11 cellular contexts compared by ENCODE assay signal in genomic region chr1:231636157-231636556, GRCh38. TPM values are rescaled to one million over a fixed set of nuclear protein-coding genes. Genes with fewer than 3 reads are reported as not detected.
A peak's percentile ranks its signal among the peaks of the same experiment; 100 is the strongest.
DNase-seq lines count a peak whose midpoint lies in the region; ATAC-seq and TF ChIP-seq lines count a peak whose summit lies in the region.
"Had no signal": no experiment of that assay in that cellular context is flagged by ENCODE, and none has a peak within 500 bp of the region (broad histone marks: within the 10 kb centered on the region; RNA-seq: fewer than 3 reads in every experiment).

No MANE protein-coding gene starts in this region.

- H3K36me3 ChIP-seq in GM23248 (ENCODE audit: low read depth) (no peaks in the 10 kb centered on the region), SK-N-SH (replicated peaks in 1 of 2; ENCODE audit: control insufficient read depth in 1 of 2, insufficient read depth in 2 of 2, low read length in 1 of 2) (no peaks in the 10 kb centered on the region)

- H3K4me1 Mint-ChIP-seq in osteocyte (ENCODE audit: unreplicated experiment): peaks cover 50% of the 10 kb centered on the region
- H3K4me1 Mint-ChIP-seq in activated T-cell treated with anti-CD3 and anti-CD28 coated beads, Interleukin-2, amount 50 U/mL, for 4 hours (ENCODE audit: low read depth): peaks cover 12% of the 10 kb centered on the region

- POLR2A ChIA-PET in SK-N-SH (lab: Yijun Ruan, JAX): no interaction called here

- peak; percentile 73 for DNase-seq in GM23248
- no peak for DNase-seq in SK-N-SH
- peak; percentile 4 for DNase-seq in fibroblast of the aortic adventitia (ENCODE audit: low read depth)
- no peak for DNase-seq in osteocyte (ENCODE audit: extremely low spot score, unreplicated experiment)
- no peak for DNase-seq in SIG-M5 (lab: John Stamatoyannopoulos, UW)
- no peak for DNase-seq in activated T-cell treated with anti-CD3 and anti-CD28 coated beads, Interleukin-2, amount 50 U/mL, for 4 hours
- DNase-seq: activated CD8-positive, alpha-beta memory T cell treated with anti-CD3 and anti-CD28 coated beads, Interleukin-2, amount 50 U/mL, for 4 hours; cerebellar nuclear complex had no signal

- H3K4me3 Mint-ChIP-seq in osteocyte (ENCODE audit: unreplicated experiment): peak overlapping the region; percentile 57
- H3K4me3 Mint-ChIP-seq in activated T-cell treated with anti-CD3 and anti-CD28 coated beads, Interleukin-2, amount 50 U/mL, for 4 hours: no peak overlapping the region
- H3K4me3 Mint-ChIP-seq: T-helper 1 cell treated with Interleukin-12 subunit alpha and Interleukin-12 subunit beta and Interleukin-4 antibody, amounts not matched to agents 30 μg/mL and 1 μg/mL, for 36 hours had no signal

- H3K27me3 Mint-ChIP-seq in osteocyte (ENCODE audit: unreplicated experiment): no peaks in the 10 kb centered on the region
- H3K27me3 Mint-ChIP-seq in activated T-cell treated with anti-CD3 and anti-CD28 coated beads, Interleukin-2, amount 50 U/mL, for 4 hours (ENCODE audit: low read depth): no peaks in the 10 kb centered on the region

- no peaks in the 10 kb centered on the region for H3K79me2 ChIP-seq in GM23248 (ENCODE audit: insufficient read depth)
- H3K79me2 ChIP-seq in SK-N-SH (ENCODE audit: insufficient read depth): 0 out of 2 replicates have a peak, but pooled peaks cover 4% of the 10 kb centered on the region

- ATAC-seq in GM18517 (IDR thresholded peaks at IDR 0.05; ENCODE audit: unreplicated experiment): no peak
- ATAC-seq in activated T-cell treated with anti-CD3 and anti-CD28 coated beads, Interleukin-2, amount 50 U/mL, for 4 hours: no peak
- ATAC-seq in GM21737 (IDR thresholded peaks at IDR 0.05; ENCODE audit: unreplicated experiment): no peak

- peak overlapping the region; percentile 87 for H3K27ac Mint-ChIP-seq in osteocyte (ENCODE audit: unreplicated experiment)
- H3K27ac Mint-ChIP-seq: T-helper 1 cell treated with Interleukin-12 subunit alpha and Interleukin-12 subunit beta and Interleukin-4 antibody, amounts not matched to agents 30 μg/mL and 1 μg/mL, for 36 hours had no signal

- peaks cover 11% of the 10 kb centered on the region for H3K36me3 Mint-ChIP-seq in osteocyte (ENCODE audit: unreplicated experiment)
- peaks cover 2% of the 10 kb centered on the region for H3K36me3 Mint-ChIP-seq in activated T-cell treated with anti-CD3 and anti-CD28 coated beads, Interleukin-2, amount 50 U/mL, for 4 hours (ENCODE audit: insufficient read depth)

- no peak overlapping the region for H3K4me2 ChIP-seq in GM23248 (ENCODE audit: unreplicated experiment)
- peak overlapping the region; percentile 46; the same call in 1 of the 2 replicates for H3K4me2 ChIP-seq in SK-N-SH

- no peak overlapping the region for H2AFZ ChIP-seq in GM23248
- no peak overlapping the region for H2AFZ ChIP-seq in SK-N-SH (ENCODE audit: low read depth)

- H3K4me3 ChIP-seq in GM23248 (no peak overlapping the region), SK-N-SH (ENCODE audit: low read depth in 2 of 2, low read length in 1 of 2) (no peak overlapping the region), fibroblast of the aortic adventitia (ENCODE audit: low read depth, low read length) (no peak overlapping the region)

- H4K20me1 ChIP-seq in GM23248 (ENCODE audit: insufficient read depth) (no peaks in the 10 kb centered on the region), SK-N-SH (ENCODE audit: insufficient read depth) (no peaks in the 10 kb centered on the region)

- H3F3A ChIP-seq in GM23248 (ENCODE audit: insufficient read depth) (0 out of 2 replicates have a peak, but pooled peaks cover under 1% of the 10 kb centered on the region), SK-N-SH (replicated peaks; ENCODE audit: insufficient read depth) (peaks cover 3% of the 10 kb centered on the region)

- TF ChIP-seq CTCF in SK-N-SH (IDR thresholded peaks at IDR 0.05) (no peak), fibroblast of the aortic adventitia (IDR thresholded peaks at IDR 0.05; ENCODE audit: insufficient read depth, low read length) (no peak), osteocyte (IDR thresholded peaks at IDR 0.05) (no peak)

- H3K27ac ChIP-seq in GM23248: no peak overlapping the region
- H3K27ac ChIP-seq in SK-N-SH (ENCODE audit: low read depth in 2 of 2, low read length in 1 of 2): no peak overlapping the region

- CTCF ChIA-PET in SK-N-SH (lab: Yijun Ruan, JAX): no interaction called here

- TF ChIP-seq EP300 in SK-N-SH (IDR thresholded peaks at IDR 0.05; ENCODE audit: borderline replicate concordance in 1 of 2, low read depth in 1 of 2, low read length in 1 of 2): no peak

- H3K9me3 ChIP-seq in GM23248 (ENCODE audit: low read depth) (no peaks in the 10 kb centered on the region), SK-N-SH (no peaks in the 10 kb centered on the region)

- no peak for TF ChIP-seq RAD21 in SK-N-SH (IDR thresholded peaks at IDR 0.05; ENCODE audit: low read length)

- no peaks in the 10 kb centered on the region for H3K27me3 ChIP-seq in GM23248 (replicated peaks; ENCODE audit: insufficient read depth)
- H3K27me3 ChIP-seq in SK-N-SH (ENCODE audit: insufficient read depth): no peaks in the 10 kb centered on the region

- in situ Hi-C loops in GM23248 (cut with MboI): no loop called here

- H3K9ac ChIP-seq in GM23248 (no peak overlapping the region), SK-N-SH (no peak overlapping the region)

- peaks cover 14% of the 10 kb centered on the region for H3K9me3 Mint-ChIP-seq in osteocyte (ENCODE audit: unreplicated experiment)
- peaks cover 3% of the 10 kb centered on the region for H3K9me3 Mint-ChIP-seq in activated T-cell treated with anti-CD3 and anti-CD28 coated beads, Interleukin-2, amount 50 U/mL, for 4 hours
- H3K9me3 Mint-ChIP-seq: T-helper 1 cell treated with Interleukin-12 subunit alpha and Interleukin-12 subunit beta and Interleukin-4 antibody, amounts not matched to agents 30 μg/mL and 1 μg/mL, for 36 hours had no signal

- H3K9me2 ChIP-seq in GM23248 (ENCODE audit: insufficient read depth): no peaks in the 10 kb centered on the region
- no peaks in the 10 kb centered on the region for H3K9me2 ChIP-seq in SK-N-SH

- peaks cover 14% of the 10 kb centered on the region for H3K4me1 ChIP-seq in GM23248 (ENCODE audit: insufficient read depth)
- H3K4me1 ChIP-seq in SK-N-SH (ENCODE audit: control insufficient read depth in 1 of 2, insufficient read depth in 2 of 2, low read depth in 1 of 2, low read length in 1 of 2): peaks cover 0 to 15% of the 10 kb centered on the region in 2 experiments; a peak in 1 of 4 replicates

- WGBS in GM23248 (ENCODE audit: low coverage in 1 of 2, low lambda C conversion rate in 2 of 2, missing lambda C conversion rate in 2 of 2), 2 experiments: 24 to 28% methylated on average over 4 of the region's 4 CpGs
- 35% methylated on average over 4 of the region's 4 CpGs for WGBS in SK-N-SH (ENCODE audit: low lambda C conversion rate)

TF ChIP-seq in SK-N-SH, 30 proteins besides CTCF, POLR2A, EP300 and RAD21:
- TF ChIP-seq GATA2 (CRISPR knock-in tag; IDR thresholded peaks at IDR 0.05): no peak
- TF ChIP-seq JUND (IDR thresholded peaks at IDR 0.05): peak; percentile 73
- TF ChIP-seq PBX3 (IDR thresholded peaks at IDR 0.05): peak; percentile 20; the same call in 1 of the 2 replicates
- TF ChIP-seq TCF12 (IDR thresholded peaks at IDR 0.05): peak; percentile 78
- no peak for TF ChIP-seq ZBTB33 (IDR thresholded peaks at IDR 0.05; ENCODE audit: borderline replicate concordance, low read depth)
- TF ChIP-seq FOSL2 (IDR thresholded peaks at IDR 0.05; ENCODE audit: borderline replicate concordance, low read depth): peak; percentile 78
TF ChIP-seq in SK-N-SH: peak in this region for 4.

RNA-seq across cellular contexts. Expression of gene DISC1, which starts 9.6 kb away (rescaled TPM):
- total RNA-seq in GM23248 (2014; rRNA removed; shearing (Covaris generic)): 1.2 and 2.0 TPM in 2 replicates
- polyA plus RNA-seq in GM23248 (2016; fragmentation: Nextera tagmentation; extraction: Ambion mirVana): 0.29 and 0.43 TPM in 2 replicates
- 1.7 and 2.1 TPM in 2 replicates for polyA plus RNA-seq in SK-N-SH (2012; rRNA removed)
- 1.6 and 2.0 TPM in 2 replicates for polyA plus RNA-seq in SK-N-SH (2012; cell fraction: cytosol; rRNA removed)
- polyA plus RNA-seq in SK-N-SH (2012; cell fraction: nucleus; rRNA removed): 2.4 and 4.4 TPM in 2 replicates
- total RNA-seq in fibroblast of the aortic adventitia (ENCODE audit: low replicate concordance): 4.7 and 8.8 TPM in 2 replicates
- total RNA-seq in osteocyte: 15.6 and 16.0 TPM in 2 replicates
- total RNA-seq in activated T-cell treated with anti-CD3 and anti-CD28 coated beads, Interleukin-2, amount 50 U/mL, for 4 hours: 1 to 10 TPM in 1 of 3 donors, under 1 TPM in 2; 0.50 to 1.1 (median 0.57) TPM

Comparison
In these comparisons a context has a peak if more than half of its experiments do, and no peak if none do; other contexts are left out.
1. DNase-seq: peak in GM23248 (single experiment) and fibroblast of the aortic adventitia (single experiment); none in SK-N-SH (single experiment), osteocyte (single experiment), SIG-M5 (single experiment) and activated T-cell treated with anti-CD3 and anti-CD28 coated beads, Interleukin-2, amount 50 U/mL, for 4 hours (single experiment).